ENCODE assay signal across 8 cellular contexts in genomic region chr20:3819413-3820047, GRCh38. TPM values are rescaled to one million over a fixed set of nuclear protein-coding genes. Genes with fewer than 3 reads are reported as not detected.
A peak's percentile ranks its signal among the peaks of the same experiment; 100 is the strongest.
DNase-seq lines count a peak whose midpoint lies in the region; ATAC-seq and TF ChIP-seq lines count a peak whose summit lies in the region.

No MANE protein-coding gene starts in this region.

- peak overlapping the region; percentile 99 for H3K27ac ChIP-seq in A673 (ENCODE audit: low read depth, low read length, poor library complexity, severe bottlenecking)
- H3K27ac ChIP-seq in muscle layer of colon (ENCODE audit: low read depth, low read length) = peak overlapping the region; percentile 97

- H3K4me1 ChIP-seq in A673 (ENCODE audit: insufficient read depth, low read length, poor library complexity, severe bottlenecking) (peaks cover 14% of the 10 kb centered on the region), muscle layer of colon (ENCODE audit: insufficient read depth, low read length) (peaks cover 25% of the 10 kb centered on the region)

- DNase-seq in A673 (ENCODE audit: low spot score) (no peak), chondrocyte (ENCODE audit: low spot score) (no peak), NCI-H2081 (lab: John Stamatoyannopoulos, UW) (no peak)
- no peak for DNase-seq in Jurkat, Clone E6-1 (ENCODE audit: low read depth, low spot score)

- ATAC-seq in GM19035 (IDR thresholded peaks at IDR 0.05; ENCODE audit: unreplicated experiment) = no peak
- ATAC-seq in GM18519 (IDR thresholded peaks at IDR 0.05; ENCODE audit: low FRiP score, unreplicated experiment) = no peak
- no peak for ATAC-seq in HG03135 (IDR thresholded peaks at IDR 0.05; ENCODE audit: unreplicated experiment)

- peaks cover 32% of the 10 kb centered on the region for H3K4me1 Mint-ChIP-seq in chondrocyte (ENCODE audit: low read depth)

- peak overlapping the region; percentile 85 for H3K9ac ChIP-seq in muscle layer of colon (ENCODE audit: low read length)

- no peaks in the 10 kb centered on the region for H3K9me3 ChIP-seq in A673 (ENCODE audit: low read depth, low read length, poor library complexity, severe bottlenecking)
- no peaks in the 10 kb centered on the region for H3K9me3 ChIP-seq in muscle layer of colon (ENCODE audit: low read length)

- H3K9me3 Mint-ChIP-seq in chondrocyte (ENCODE audit: low read depth) = no peaks in the 10 kb centered on the region

- H3K4me3 Mint-ChIP-seq in chondrocyte (ENCODE audit: unreplicated experiment) = peak overlapping the region; percentile 79

- CTCF ChIA-PET in A673 (lab: Charles Lee) = interaction anchor here (0.6 to 1.3 kb wide), 3 partner anchors 25 to 103 kb away, joined by 3 to 5 read pairs (median 3); partner anchors contain the start of gene ADISSP

- no peaks in the 10 kb centered on the region for H3K27me3 ChIP-seq in A673 (replicated peaks; ENCODE audit: insufficient read depth, low read depth, low read length, poor library complexity)
- no peaks in the 10 kb centered on the region for H3K27me3 ChIP-seq in muscle layer of colon (ENCODE audit: control insufficient read depth in 1 of 2, insufficient read depth in 2 of 2, low read length in 2 of 2)

- TF ChIP-seq CTCF in A673 (conservative IDR thresholded peaks at IDR 0.05; ENCODE audit: low read depth, low read length) (no peak), chondrocyte (IDR thresholded peaks at IDR 0.05) (no peak)

- H3K36me3 Mint-ChIP-seq in chondrocyte (ENCODE audit: low read depth) = peaks cover 2% of the 10 kb centered on the region

- peak overlapping the region; percentile 93 for H3K27ac Mint-ChIP-seq in chondrocyte (ENCODE audit: unreplicated experiment)

- no TSS peak for BruUV-seq in A673 (replicated peaks; lab: Mats Ljungman, UMichigan)

- intact Hi-C loops in A673 (cut with micrococcal nuclease; ENCODE audit: unreplicated experiment) = loop anchor here (1.0 kb wide), 1 partner anchor 32 kb away; no protein-coding TSS in a partner anchor

- no peaks in the 10 kb centered on the region for H3K27me3 Mint-ChIP-seq in chondrocyte (ENCODE audit: low read depth)

- POLR2A ChIA-PET in A673 (lab: Charles Lee; ENCODE audit: low non-redundant PET) = no interaction called here

- H3K4me3 ChIP-seq in A673 (ENCODE audit: low read depth, low read length, poor library complexity, severe bottlenecking) (peak overlapping the region; percentile 73), muscle layer of colon (ENCODE audit: low read depth in 1 of 2, low read length in 2 of 2) (peak overlapping the region; percentile 70 to 76)
- peak overlapping the region; percentile 83 for H3K4me3 ChIP-seq in Jurkat, Clone E6-1 (ENCODE audit: low read length)

- H3K36me3 ChIP-seq in A673 (ENCODE audit: insufficient read depth, low read length, poor library complexity, severe bottlenecking) (peaks cover 6% of the 10 kb centered on the region), muscle layer of colon (ENCODE audit: insufficient read depth, low read length) (peaks cover 21% of the 10 kb centered on the region)

RNA-seq across cellular contexts. Expression of gene AP5S1, which starts 0.8 kb away (rescaled TPM):
- total RNA-seq in A673 (2021) (15.0 and 17.5 TPM in 2 replicates), chondrocyte (17.9 to 24.5 TPM (median 20.1 TPM) in 3 replicates)
- 15.1 TPM for polyA plus RNA-seq in Jurkat, Clone E6-1 (2012; ENCODE audit: insufficient read depth, insufficient read length)

RNA-seq across cellular contexts. Expression of gene CDC25B, which starts 23.4 kb away (rescaled TPM):
- 113 and 119 TPM in 2 replicates for total RNA-seq in A673 (2021)
- polyA plus RNA-seq in Jurkat, Clone E6-1 (2012; ENCODE audit: insufficient read depth, insufficient read length) = 78.9 TPM
- total RNA-seq in chondrocyte = 48.7 to 60.1 TPM (median 57.8 TPM) in 3 replicates

RNA-seq across cellular contexts. Expression of gene MAVS, which starts 27.1 kb away (rescaled TPM):
- total RNA-seq in A673 (2021) = 28.2 and 32.4 TPM in 2 replicates
- 8.5 TPM for polyA plus RNA-seq in Jurkat, Clone E6-1 (2012; ENCODE audit: insufficient read depth, insufficient read length)
- total RNA-seq in chondrocyte = 37.9 to 41.6 TPM (median 38.8 TPM) in 3 replicates

RNA-seq across cellular contexts. Expression of gene CENPB, which starts 33.0 kb away (rescaled TPM):
- total RNA-seq in A673 (2021) (101 and 108 TPM in 2 replicates), chondrocyte (91.1 to 94.9 TPM (median 92.1 TPM) in 3 replicates)
- polyA plus RNA-seq in Jurkat, Clone E6-1 (2012; ENCODE audit: insufficient read depth, insufficient read length) = 64.2 TPM

RNA-seq across cellular contexts. Expression of gene SPEF1, which starts 38.3 kb away (rescaled TPM):
- 0.26 and 0.49 TPM in 2 replicates for total RNA-seq in A673 (2021)
- not detected for polyA plus RNA-seq in Jurkat, Clone E6-1 (2012; ENCODE audit: insufficient read depth, insufficient read length)
- total RNA-seq in chondrocyte = 0.12 to 0.60 TPM in 2 of 3 replicates, not detected in the other
